In the genomic region with DNA sequence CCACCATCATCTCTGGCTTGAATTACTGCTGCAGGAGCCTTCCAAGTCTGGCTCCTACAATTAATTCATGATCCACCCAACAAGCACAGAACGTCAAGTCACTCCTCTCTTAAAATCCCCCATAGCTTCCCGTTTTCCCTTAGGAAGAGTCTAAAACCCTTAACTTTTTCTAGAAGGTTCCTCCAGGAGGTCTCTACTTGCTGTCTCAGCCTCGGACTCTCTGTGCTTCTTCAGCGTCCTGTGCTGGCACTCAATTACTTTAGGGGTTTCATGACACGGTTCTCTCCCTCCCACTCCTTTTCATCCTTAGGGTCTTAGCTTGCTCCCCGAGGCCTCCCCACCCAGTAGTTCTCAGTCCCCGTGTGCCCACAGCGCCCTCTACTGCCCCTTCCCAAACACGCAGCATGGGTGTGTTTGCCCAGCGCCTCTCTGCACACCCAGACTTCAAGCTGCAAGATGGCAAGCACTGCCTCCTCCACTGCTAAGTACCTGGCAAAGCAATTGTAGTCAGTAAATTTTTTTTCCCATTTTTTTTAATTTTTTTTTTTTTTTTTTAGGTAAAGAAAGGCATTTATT, we compare ENCODE assay signal across 8 cellular contexts. TPM values are rescaled to one million over a fixed set of nuclear protein-coding genes. Genes with fewer than 3 reads are reported as not detected.
DNase-seq lines count a peak whose midpoint lies in the region; ATAC-seq and TF ChIP-seq lines count a peak whose summit lies in the region.

No MANE protein-coding gene starts in this region.

- TF ChIP-seq CTCF in BE2C (IDR thresholded peaks at IDR 0.05; ENCODE audit: low read depth, low read length) (peak; percentile 72), GM23338 (conservative IDR thresholded peaks at IDR 0.05; ENCODE audit: low read depth in 2 of 2) (peak; percentile 93 to 97)

- H3K36me3 ChIP-seq in BE2C (no peaks in the 10 kb centered on the region), GM23338 (ENCODE audit: insufficient read depth) (no peaks in the 10 kb centered on the region), SK-N-MC (ENCODE audit: insufficient read depth, low read length) (no peaks in the 10 kb centered on the region)

- H3K27me3 ChIP-seq in BE2C = no peaks in the 10 kb centered on the region
- no peaks in the 10 kb centered on the region for H3K27me3 ChIP-seq in GM23338 (ENCODE audit: insufficient read depth)

- no peaks in the 10 kb centered on the region; the same call in 1 of the 3 replicates for H3K4me1 Mint-ChIP-seq in GM23338
- peaks cover 10% of the 10 kb centered on the region for H3K4me1 Mint-ChIP-seq in activated naive CD8-positive, alpha-beta T cell treated with anti-CD3 and anti-CD28 coated beads for 36 hours

- peak; percentile 60 for DNase-seq in BE2C
- peak; percentile 90 for DNase-seq in GM23338 (ENCODE audit: low spot score)
- DNase-seq in SK-N-MC (ENCODE audit: low read depth, low spot score) = peak; percentile 52
- DNase-seq in activated naive CD8-positive, alpha-beta T cell treated with anti-CD3 and anti-CD28 coated beads for 36 hours = peak; percentile 72
- DNase-seq in iPS DF 4.7 (ENCODE audit: extremely low read depth, low spot score) = peak; percentile 19
- peak; percentile 64 for DNase-seq in stimulated activated CD4-positive, alpha-beta T cell treated with anti-CD3 and anti-CD28 coated beads, Interleukin-4, amount 100 ng/mL, for 1 hour
- no peak for DNase-seq in NCI-H2107 (lab: John Stamatoyannopoulos, UW)

- ATAC-seq in GM23338 (peak; percentile 99), HG02973 (IDR thresholded peaks at IDR 0.05; ENCODE audit: unreplicated experiment) (no peak)

- H3K27me3 Mint-ChIP-seq in GM23338 (ENCODE audit: insufficient read depth, low read depth, poor library complexity) = peaks cover 28% of the 10 kb centered on the region
- H3K27me3 Mint-ChIP-seq in activated naive CD8-positive, alpha-beta T cell treated with anti-CD3 and anti-CD28 coated beads for 36 hours = no peaks in the 10 kb centered on the region

- H3K27ac ChIP-seq in GM23338 (ENCODE audit: low read depth) = no peak overlapping the region
- peak overlapping the region; percentile 89 for H3K27ac ChIP-seq in SK-N-MC

- peaks cover 12% of the 10 kb centered on the region for H3K9me3 Mint-ChIP-seq in GM23338
- no peaks in the 10 kb centered on the region for H3K9me3 Mint-ChIP-seq in activated naive CD8-positive, alpha-beta T cell treated with anti-CD3 and anti-CD28 coated beads for 36 hours

- H3K4me3 ChIP-seq in BE2C (ENCODE audit: low read depth, low read length) (no peak overlapping the region), GM23338 (no peak overlapping the region), SK-N-MC (peak overlapping the region; percentile 49)

- peak overlapping the region; percentile 98 for H2AFZ ChIP-seq in GM23338

- H3K27ac Mint-ChIP-seq in GM23338 = no peak overlapping the region
- H3K27ac Mint-ChIP-seq in activated naive CD8-positive, alpha-beta T cell treated with anti-CD3 and anti-CD28 coated beads for 36 hours = no peak overlapping the region

- H3K36me3 Mint-ChIP-seq in GM23338 (ENCODE audit: low read depth) = peaks cover 3% of the 10 kb centered on the region; the same call in 2 of the 3 replicates
- H3K36me3 Mint-ChIP-seq in activated naive CD8-positive, alpha-beta T cell treated with anti-CD3 and anti-CD28 coated beads for 36 hours = no peaks in the 10 kb centered on the region

- no peaks in the 10 kb centered on the region for H3K9me2 ChIP-seq in GM23338 (ENCODE audit: insufficient read depth)

- H3K9ac ChIP-seq in SK-N-MC (ENCODE audit: insufficient read length) = no peak overlapping the region

- H3K79me2 ChIP-seq in GM23338 (replicated peaks; ENCODE audit: insufficient read depth) = no peaks in the 10 kb centered on the region

- no peaks in the 10 kb centered on the region for H3K9me3 ChIP-seq in BE2C
- no peaks in the 10 kb centered on the region for H3K9me3 ChIP-seq in SK-N-MC (ENCODE audit: low read depth, low read length)

- no peaks in the 10 kb centered on the region for H3K4me1 ChIP-seq in BE2C
- H3K4me1 ChIP-seq in GM23338 (ENCODE audit: insufficient read depth) = no peaks in the 10 kb centered on the region

- H3K4me3 Mint-ChIP-seq in GM23338 = no peak overlapping the region
- H3K4me3 Mint-ChIP-seq in activated naive CD8-positive, alpha-beta T cell treated with anti-CD3 and anti-CD28 coated beads for 36 hours = no peak overlapping the region

- H3F3A ChIP-seq in GM23338 (replicated peaks; ENCODE audit: low read depth) = 0 out of 2 replicates have a peak, but pooled peaks cover 6% of the 10 kb centered on the region

- no peaks in the 10 kb centered on the region for H4K20me1 ChIP-seq in GM23338 (replicated peaks; ENCODE audit: insufficient read depth)

- H3K4me2 ChIP-seq in GM23338 = no peak overlapping the region

TF ChIP-seq in GM23338, 12 proteins besides CTCF, POLR2A, EP300 and RAD21:
- TF ChIP-seq, protein P1, sequence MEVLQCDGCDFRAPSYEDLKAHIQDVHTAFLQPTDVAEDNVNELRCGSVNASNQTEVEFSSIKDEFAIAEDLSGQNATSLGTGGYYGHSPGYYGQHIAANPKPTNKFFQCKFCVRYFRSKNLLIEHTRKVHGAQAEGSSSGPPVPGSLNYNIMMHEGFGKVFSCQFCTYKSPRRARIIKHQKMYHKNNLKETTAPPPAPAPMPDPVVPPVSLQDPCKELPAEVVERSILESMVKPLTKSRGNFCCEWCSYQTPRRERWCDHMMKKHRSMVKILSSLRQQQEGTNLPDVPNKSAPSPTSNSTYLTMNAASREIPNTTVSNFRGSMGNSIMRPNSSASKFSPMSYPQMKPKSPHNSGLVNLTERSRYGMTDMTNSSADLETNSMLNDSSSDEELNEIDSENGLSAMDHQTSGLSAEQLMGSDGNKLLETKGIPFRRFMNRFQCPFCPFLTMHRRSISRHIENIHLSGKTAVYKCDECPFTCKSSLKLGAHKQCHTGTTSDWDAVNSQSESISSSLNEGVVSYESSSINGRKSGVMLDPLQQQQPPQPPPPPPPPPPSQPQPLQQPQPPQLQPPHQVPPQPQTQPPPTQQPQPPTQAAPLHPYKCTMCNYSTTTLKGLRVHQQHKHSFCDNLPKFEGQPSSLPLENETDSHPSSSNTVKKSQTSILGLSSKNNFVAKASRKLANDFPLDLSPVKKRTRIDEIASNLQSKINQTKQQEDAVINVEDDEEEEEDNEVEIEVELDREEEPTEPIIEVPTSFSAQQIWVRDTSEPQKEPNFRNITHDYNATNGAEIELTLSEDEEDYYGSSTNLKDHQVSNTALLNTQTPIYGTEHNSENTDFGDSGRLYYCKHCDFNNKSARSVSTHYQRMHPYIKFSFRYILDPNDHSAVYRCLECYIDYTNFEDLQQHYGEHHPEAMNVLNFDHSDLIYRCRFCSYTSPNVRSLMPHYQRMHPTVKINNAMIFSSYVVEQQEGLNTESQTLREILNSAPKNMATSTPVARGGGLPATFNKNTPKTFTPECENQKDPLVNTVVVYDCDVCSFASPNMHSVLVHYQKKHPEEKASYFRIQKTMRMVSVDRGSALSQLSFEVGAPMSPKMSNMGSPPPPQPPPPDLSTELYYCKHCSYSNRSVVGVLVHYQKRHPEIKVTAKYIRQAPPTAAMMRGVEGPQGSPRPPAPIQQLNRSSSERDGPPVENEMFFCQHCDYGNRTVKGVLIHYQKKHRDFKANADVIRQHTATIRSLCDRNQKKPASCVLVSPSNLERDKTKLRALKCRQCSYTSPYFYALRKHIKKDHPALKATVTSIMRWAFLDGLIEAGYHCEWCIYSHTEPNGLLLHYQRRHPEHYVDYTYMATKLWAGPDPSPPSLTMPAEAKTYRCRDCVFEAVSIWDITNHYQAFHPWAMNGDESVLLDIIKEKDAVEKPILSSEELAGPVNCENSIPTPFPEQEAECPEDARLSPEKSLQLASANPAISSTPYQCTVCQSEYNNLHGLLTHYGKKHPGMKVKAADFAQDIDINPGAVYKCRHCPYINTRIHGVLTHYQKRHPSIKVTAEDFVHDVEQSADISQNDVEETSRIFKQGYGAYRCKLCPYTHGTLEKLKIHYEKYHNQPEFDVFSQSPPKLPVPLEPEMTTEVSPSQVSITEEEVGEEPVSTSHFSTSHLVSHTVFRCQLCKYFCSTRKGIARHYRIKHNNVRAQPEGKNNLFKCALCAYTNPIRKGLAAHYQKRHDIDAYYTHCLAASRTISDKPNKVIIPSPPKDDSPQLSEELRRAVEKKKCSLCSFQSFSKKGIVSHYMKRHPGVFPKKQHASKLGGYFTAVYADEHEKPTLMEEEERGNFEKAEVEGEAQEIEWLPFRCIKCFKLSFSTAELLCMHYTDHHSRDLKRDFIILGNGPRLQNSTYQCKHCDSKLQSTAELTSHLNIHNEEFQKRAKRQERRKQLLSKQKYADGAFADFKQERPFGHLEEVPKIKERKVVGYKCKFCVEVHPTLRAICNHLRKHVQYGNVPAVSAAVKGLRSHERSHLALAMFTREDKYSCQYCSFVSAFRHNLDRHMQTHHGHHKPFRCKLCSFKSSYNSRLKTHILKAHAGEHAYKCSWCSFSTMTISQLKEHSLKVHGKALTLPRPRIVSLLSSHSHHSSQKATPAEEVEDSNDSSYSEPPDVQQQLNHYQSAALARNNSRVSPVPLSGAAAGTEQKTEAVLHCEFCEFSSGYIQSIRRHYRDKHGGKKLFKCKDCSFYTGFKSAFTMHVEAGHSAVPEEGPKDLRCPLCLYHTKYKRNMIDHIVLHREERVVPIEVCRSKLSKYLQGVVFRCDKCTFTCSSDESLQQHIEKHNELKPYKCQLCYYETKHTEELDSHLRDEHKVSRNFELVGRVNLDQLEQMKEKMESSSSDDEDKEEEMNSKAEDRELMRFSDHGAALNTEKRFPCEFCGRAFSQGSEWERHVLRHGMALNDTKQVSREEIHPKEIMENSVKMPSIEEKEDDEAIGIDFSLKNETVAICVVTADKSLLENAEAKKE (CRISPR knock-in tag; IDR thresholded peaks at IDR 0.05) = no peak

RNA-seq across cellular contexts. Expression of a gene that starts 25.8 kb away (rescaled TPM):
- polyA plus RNA-seq in BE2C (2012; ENCODE audit: insufficient read depth, insufficient read length, low read depth) = 24.1 TPM
- total RNA-seq in GM23338 (2014; rRNA removed; shearing (Covaris generic)) = 13.7 and 14.5 TPM in 2 replicates
- 5.4 and 5.9 TPM in 2 replicates for polyA plus RNA-seq in GM23338 (2016; fragmentation: Nextera tagmentation; extraction: Ambion mirVana)
- 1 to 10 TPM; 8.3 to 9.3 TPM for total RNA-seq in activated naive CD8-positive, alpha-beta T cell treated with anti-CD3 and anti-CD28 coated beads for 36 hours

RNA-seq across cellular contexts. Expression of a gene that starts 52.7 kb away (rescaled TPM):
- 20.5 TPM for polyA plus RNA-seq in BE2C (2012; ENCODE audit: insufficient read depth, insufficient read length, low read depth)
- total RNA-seq in GM23338 (2014; rRNA removed; shearing (Covaris generic)) = 0.35 and 0.63 TPM in 2 replicates
- polyA plus RNA-seq in GM23338 (2016; fragmentation: Nextera tagmentation; extraction: Ambion mirVana) = 0.23 and 1.0 TPM in 2 replicates
- total RNA-seq in activated naive CD8-positive, alpha-beta T cell treated with anti-CD3 and anti-CD28 coated beads for 36 hours = not detected
